In the genomic region with DNA sequence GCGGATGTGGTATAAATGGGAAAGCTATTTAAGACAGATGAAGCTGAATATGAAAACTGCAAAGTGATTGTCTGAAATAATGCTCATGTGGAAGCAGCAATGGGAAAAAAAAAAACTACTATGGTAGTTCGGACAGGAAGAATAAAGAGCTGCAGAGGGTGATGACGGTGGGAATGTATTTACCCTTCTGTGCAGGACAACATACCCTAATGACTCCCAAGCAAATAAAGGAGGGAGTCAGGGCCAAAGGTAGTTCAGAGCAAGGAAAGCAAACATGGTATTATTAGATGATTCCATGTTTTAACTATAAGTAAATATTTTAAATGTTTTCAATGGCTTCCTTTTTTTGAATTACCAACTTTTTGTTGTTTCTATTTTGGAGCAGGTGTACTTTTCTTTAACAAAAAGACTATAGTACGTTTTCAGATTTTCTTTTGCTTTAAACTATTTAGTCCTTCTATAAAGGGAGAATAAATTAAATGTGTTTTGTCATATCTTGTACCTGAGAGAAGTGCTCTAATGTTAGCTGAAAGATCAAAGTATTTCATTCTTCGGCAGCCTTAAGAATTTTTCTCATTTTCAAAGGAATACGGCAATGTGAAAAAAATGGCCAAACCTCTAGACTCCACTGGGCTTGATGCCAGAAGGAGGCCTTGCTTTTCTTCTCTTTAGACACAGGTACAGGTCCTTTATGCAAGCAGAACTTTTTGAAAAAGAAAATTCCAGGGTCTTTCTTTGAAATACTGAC, we compare ENCODE assay signal across 19 cellular contexts.
A peak's percentile ranks its signal among the peaks of the same experiment; 100 is the strongest.
DNase-seq lines count a peak whose midpoint lies in the region; ATAC-seq, FAIRE-seq and TF ChIP-seq lines count a peak whose summit lies in the region.
"Had no signal": no experiment of that assay in that cellular context is flagged by ENCODE, and none has a peak within 500 bp of the region (broad histone marks: within the 10 kb centered on the region; RNA-seq: fewer than 3 reads in every experiment).

No MANE protein-coding gene starts in this region.

- H3K4me1 ChIP-seq in mucosa of descending colon (ENCODE audit: low read depth) (peaks cover 4% of the 10 kb centered on the region), upper lobe of left lung (no peaks in the 10 kb centered on the region), esophagus muscularis mucosa (no peaks in the 10 kb centered on the region)
- H3K4me1 ChIP-seq: BLaER1 treated with 17β-estradiol and CSF1 and Interleukin-3, amounts not matched to agents 10 nM and 100 nM had no signal

- H3K4me3 ChIP-seq in mucosa of descending colon = no peak overlapping the region
- H3K4me3 ChIP-seq in upper lobe of left lung = no peak overlapping the region
- H3K4me3 ChIP-seq in esophagus muscularis mucosa = no peak overlapping the region
- H3K4me3 ChIP-seq: BLaER1 treated with 17β-estradiol and CSF1 and Interleukin-3, amounts not matched to agents 10 nM and 100 nM; GM12878; K562; PC-9 had no signal

- intact Hi-C loops in mucosa of descending colon (cut with DNase I, micrococcal nuclease) = no loop called here
- intact Hi-C loops in esophagus muscularis mucosa (cut with DNase I) = no loop called here

- 80 to 81% methylated on average over 6 of the region's 6 CpGs for WGBS in upper lobe of left lung, 2 donors
- WGBS in esophagus muscularis mucosa = 93% methylated on average over 6 of the region's 6 CpGs

- no peak for TF ChIP-seq POLR2A in upper lobe of left lung (IDR thresholded peaks at IDR 0.05)
- no peak for TF ChIP-seq POLR2A in esophagus muscularis mucosa (IDR thresholded peaks at IDR 0.05; ENCODE audit: low read depth)

- H3K27me3 ChIP-seq in upper lobe of left lung = no peaks in the 10 kb centered on the region
- H3K27me3 ChIP-seq in esophagus muscularis mucosa = no peaks in the 10 kb centered on the region
- H3K27me3 ChIP-seq: BLaER1 treated with 17β-estradiol and CSF1 and Interleukin-3, amounts not matched to agents 10 nM and 100 nM had no signal

- no peaks in the 10 kb centered on the region for H3K9me3 Mint-ChIP-seq in WTC11
- H3K9me3 Mint-ChIP-seq: CD8-positive, alpha-beta memory T cell had no signal

- POLR2A ChIA-PET in WTC11 (lab: Charles Lee) = no interaction called here

- peak overlapping the region; percentile 59; the same call in 1 of the 2 replicates for H3K27ac Mint-ChIP-seq in WTC11

- DNase-seq in DMS53 (lab: John Stamatoyannopoulos, UW) = peak; percentile 52
- DNase-seq in NCI-H2029 treated with DMSO at 0.1 percent for 48 hours (lab: John Stamatoyannopoulos, UW) = peak; percentile 21
- no peak for DNase-seq in WTC11 (ENCODE audit: low spot score)
- DNase-seq in mucosa of descending colon = peak in 1 of 3 donors; percentile 9
- no peak for DNase-seq in T1000 (lab: John Stamatoyannopoulos, UW)
- no peak for DNase-seq in RCC 7860 (ENCODE audit: low spot score)
- no peak for DNase-seq in upper lobe of left lung
- no peak for DNase-seq in esophagus muscularis mucosa (ENCODE audit: extremely low spot score)
- DNase-seq: CD8-positive, alpha-beta memory T cell; GF-D8; GOT3; NCI-H1417; NCI-H446 treated with DMSO at 0.1 percent for 48 hours; NCI-H82; PC-9 had no signal

- FAIRE-seq in RCC 7860 (lab: Jason Lieb, UNC) = no peak
- FAIRE-seq: GM12878, K562 had no signal

- H3K36me3 Mint-ChIP-seq in WTC11 = peaks cover 3% of the 10 kb centered on the region; the same call in 1 of the 2 replicates

- TF ChIP-seq CTCF in WTC11 (IDR thresholded peaks at IDR 0.05) (no peak), mucosa of descending colon (IDR thresholded peaks at IDR 0.05) (no peak), upper lobe of left lung (IDR thresholded peaks at IDR 0.05) (no peak), esophagus muscularis mucosa (IDR thresholded peaks at IDR 0.05) (no peak)

- H3K27me3 Mint-ChIP-seq in WTC11 (ENCODE audit: low read depth) = no peaks in the 10 kb centered on the region
- H3K27me3 Mint-ChIP-seq: CD8-positive, alpha-beta memory T cell had no signal

- H3K4me3 Mint-ChIP-seq in WTC11 = no peak overlapping the region
- H3K4me3 Mint-ChIP-seq: CD8-positive, alpha-beta memory T cell had no signal

- no peaks in the 10 kb centered on the region for H3K9me3 ChIP-seq in mucosa of descending colon
- no peaks in the 10 kb centered on the region for H3K9me3 ChIP-seq in upper lobe of left lung
- H3K9me3 ChIP-seq in esophagus muscularis mucosa = no peaks in the 10 kb centered on the region
- H3K9me3 ChIP-seq: BLaER1 treated with 17β-estradiol and CSF1 and Interleukin-3, amounts not matched to agents 10 nM and 100 nM had no signal

- no peak for ATAC-seq in WTC11
- ATAC-seq in mucosa of descending colon = peak; percentile 67
- ATAC-seq in upper lobe of left lung (ENCODE audit: low FRiP score in 2 of 2) = no peak
- ATAC-seq: GM12878, HCT116, K562 had no signal

- H3K27ac ChIP-seq in upper lobe of left lung (no peak overlapping the region), esophagus muscularis mucosa (replicated peaks in 1 of 4) (no peak overlapping the region)
- H3K27ac ChIP-seq: BLaER1 treated with 17β-estradiol and CSF1 and Interleukin-3, amounts not matched to agents 10 nM and 100 nM; PC-9 had no signal

- TF ChIP-seq EP300 in upper lobe of left lung (IDR thresholded peaks at IDR 0.05) (no peak), esophagus muscularis mucosa (IDR thresholded peaks at IDR 0.05) (no peak)

- H3K4me1 Mint-ChIP-seq in WTC11 = peaks cover 5% of the 10 kb centered on the region; the same call in 1 of the 2 replicates

- H3K36me3 ChIP-seq in mucosa of descending colon (ENCODE audit: low read depth) (no peaks in the 10 kb centered on the region), upper lobe of left lung (peaks cover 0 to 7% (median 0%) of the 10 kb centered on the region in 4 donors), esophagus muscularis mucosa (peaks cover 0 to 31% (median 3%) of the 10 kb centered on the region in 4 donors)

- CTCF ChIA-PET in WTC11 (lab: Charles Lee) = interaction anchor here (0.9 kb wide), 1 partner anchor 31 kb away, joined by 3 read pairs; no protein-coding TSS in a partner anchor

TF ChIP-seq in WTC11, 78 proteins besides CTCF, POLR2A, EP300 and RAD21:
- TF ChIP-seq, protein P1, sequence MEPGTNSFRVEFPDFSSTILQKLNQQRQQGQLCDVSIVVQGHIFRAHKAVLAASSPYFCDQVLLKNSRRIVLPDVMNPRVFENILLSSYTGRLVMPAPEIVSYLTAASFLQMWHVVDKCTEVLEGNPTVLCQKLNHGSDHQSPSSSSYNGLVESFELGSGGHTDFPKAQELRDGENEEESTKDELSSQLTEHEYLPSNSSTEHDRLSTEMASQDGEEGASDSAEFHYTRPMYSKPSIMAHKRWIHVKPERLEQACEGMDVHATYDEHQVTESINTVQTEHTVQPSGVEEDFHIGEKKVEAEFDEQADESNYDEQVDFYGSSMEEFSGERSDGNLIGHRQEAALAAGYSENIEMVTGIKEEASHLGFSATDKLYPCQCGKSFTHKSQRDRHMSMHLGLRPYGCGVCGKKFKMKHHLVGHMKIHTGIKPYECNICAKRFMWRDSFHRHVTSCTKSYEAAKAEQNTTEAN (CRISPR knock-in tag; IDR thresholded peaks at IDR 0.05) = no peak
- TF ChIP-seq, protein P2, sequence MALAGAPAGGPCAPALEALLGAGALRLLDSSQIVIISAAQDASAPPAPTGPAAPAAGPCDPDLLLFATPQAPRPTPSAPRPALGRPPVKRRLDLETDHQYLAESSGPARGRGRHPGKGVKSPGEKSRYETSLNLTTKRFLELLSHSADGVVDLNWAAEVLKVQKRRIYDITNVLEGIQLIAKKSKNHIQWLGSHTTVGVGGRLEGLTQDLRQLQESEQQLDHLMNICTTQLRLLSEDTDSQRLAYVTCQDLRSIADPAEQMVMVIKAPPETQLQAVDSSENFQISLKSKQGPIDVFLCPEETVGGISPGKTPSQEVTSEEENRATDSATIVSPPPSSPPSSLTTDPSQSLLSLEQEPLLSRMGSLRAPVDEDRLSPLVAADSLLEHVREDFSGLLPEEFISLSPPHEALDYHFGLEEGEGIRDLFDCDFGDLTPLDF (CRISPR knock-in tag; IDR thresholded peaks at IDR 0.05) = no peak
- TF ChIP-seq JAZF1 (CRISPR knock-in tag; IDR thresholded peaks at IDR 0.05) = no peak
- no peak for TF ChIP-seq ZNF121 (CRISPR knock-in tag; IDR thresholded peaks at IDR 0.05)
- no peak for TF ChIP-seq FOXK1 (CRISPR knock-in tag; IDR thresholded peaks at IDR 0.05)
- TF ChIP-seq HMGA2 (CRISPR knock-in tag; IDR thresholded peaks at IDR 0.05) = no peak
- TF ChIP-seq, protein P3, sequence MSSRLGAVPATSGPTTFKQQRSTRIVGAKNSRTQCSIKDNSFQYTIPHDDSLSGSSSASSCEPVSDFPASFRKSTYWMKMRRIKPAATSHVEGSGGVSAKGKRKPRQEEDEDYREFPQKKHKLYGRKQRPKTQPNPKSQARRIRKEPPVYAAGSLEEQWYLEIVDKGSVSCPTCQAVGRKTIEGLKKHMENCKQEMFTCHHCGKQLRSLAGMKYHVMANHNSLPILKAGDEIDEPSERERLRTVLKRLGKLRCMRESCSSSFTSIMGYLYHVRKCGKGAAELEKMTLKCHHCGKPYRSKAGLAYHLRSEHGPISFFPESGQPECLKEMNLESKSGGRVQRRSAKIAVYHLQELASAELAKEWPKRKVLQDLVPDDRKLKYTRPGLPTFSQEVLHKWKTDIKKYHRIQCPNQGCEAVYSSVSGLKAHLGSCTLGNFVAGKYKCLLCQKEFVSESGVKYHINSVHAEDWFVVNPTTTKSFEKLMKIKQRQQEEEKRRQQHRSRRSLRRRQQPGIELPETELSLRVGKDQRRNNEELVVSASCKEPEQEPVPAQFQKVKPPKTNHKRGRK (CRISPR knock-in tag; IDR thresholded peaks at IDR 0.05; ENCODE audit: borderline replicate concordance) = no peak
- TF ChIP-seq SMAD4 (CRISPR knock-in tag; IDR thresholded peaks at IDR 0.05) = no peak
- TF ChIP-seq ZNF416 (CRISPR knock-in tag; IDR thresholded peaks at IDR 0.05) = no peak
- no peak for TF ChIP-seq ZNF263 (CRISPR knock-in tag; IDR thresholded peaks at IDR 0.05; ENCODE audit: low read depth)
TF ChIP-seq in WTC11: peak in this region for 0.

Comparison
In these comparisons a context has a peak if more than half of its experiments do, and no peak if none do; other contexts are left out.
1. DNase-seq: peak in DMS53 (single experiment) and NCI-H2029 treated with DMSO at 0.1 percent for 48 hours (single experiment); none in WTC11 (single experiment), T1000 (single experiment), RCC 7860 (single experiment), upper lobe of left lung (0 of 2) and esophagus muscularis mucosa (single experiment).